ENCODE assay signal across 22 cellular contexts in genomic region chr2:119490653-119491195, GRCh38. TPM values are rescaled to one million over a fixed set of nuclear protein-coding genes. Genes with fewer than 3 reads are reported as not detected.
DNase-seq lines count a peak whose midpoint lies in the region; ATAC-seq and TF ChIP-seq lines count a peak whose summit lies in the region.
"Had no signal": no experiment of that assay in that cellular context is flagged by ENCODE, and none has a peak within 500 bp of the region (broad histone marks: within the 10 kb centered on the region; RNA-seq: fewer than 3 reads in every experiment).

No MANE protein-coding gene starts in this region.

- DNase-seq in Calu3: no peak
- DNase-seq in Panc1 (ENCODE audit: low read depth, low spot score): no peak
- peak; percentile 9 for DNase-seq in iPS-NIHi7 (ENCODE audit: extremely low spot score)
- peak; percentile 41 for DNase-seq in osteoblast (ENCODE audit: insufficient read length, low spot score, missing footprints)
- DNase-seq in NCI-H526 treated with DMSO at 0.1 percent for 48 hours (lab: John Stamatoyannopoulos, UW): no peak
- DNase-seq in NCI-H82 treated with DMSO at 0.1 percent for 48 hours (lab: John Stamatoyannopoulos, UW; ENCODE audit: unreplicated experiment): no peak
- DNase-seq in stimulated activated naive CD4-positive, alpha-beta T cell (lab: John Stamatoyannopoulos, UW): no peak
- DNase-seq: activated CD8-positive, alpha-beta memory T cell treated with anti-CD3 and anti-CD28 coated beads, Interleukin-2, amount 50 U/mL, for 48 hours; activated naive CD4-positive, alpha-beta T cell; esophagus squamous epithelium; glutamatergic neuron; immature natural killer cell; KG1; midbrain; NCI-H1048; NCI-H2081; NCI-H69; T-helper 9 cell had no signal

- H3K4me3 Mint-ChIP-seq in Calu3 (ENCODE audit: low read depth, unreplicated experiment): no peak overlapping the region
- H3K4me3 Mint-ChIP-seq: dendritic cell treated with granulocyte-macrophage colony-stimulating factor and Interleukin-4, amounts not matched to agents 40 ng/mL and 50 ng/mL, for 4 days; immature natural killer cell had no signal

- H3K36me3 Mint-ChIP-seq in Calu3 (ENCODE audit: insufficient read depth, unreplicated experiment): peaks cover 24% of the 10 kb centered on the region
- H3K36me3 Mint-ChIP-seq: immature natural killer cell had no signal

- no peaks in the 10 kb centered on the region for H4K20me1 ChIP-seq in osteoblast (ENCODE audit: insufficient read depth, low read length)

- H3K9me3 ChIP-seq in Panc1 (ENCODE audit: control insufficient read depth, insufficient read depth, low read depth, low read length) (no peaks in the 10 kb centered on the region), osteoblast (ENCODE audit: low read depth, low read length) (no peaks in the 10 kb centered on the region)
- H3K9me3 ChIP-seq: esophagus squamous epithelium, suprapubic skin had no signal

- no peak for TF ChIP-seq CTCF in Calu3 (IDR thresholded peaks at IDR 0.05; ENCODE audit: unreplicated experiment)
- no peak for TF ChIP-seq CTCF in Panc1 (IDR thresholded peaks at IDR 0.05)
- no peak for TF ChIP-seq CTCF in osteoblast (IDR thresholded peaks at IDR 0.05; ENCODE audit: extremely low read depth, low read depth, low read length)

- H3K4me1 ChIP-seq in Panc1 (ENCODE audit: control insufficient read depth, insufficient read depth, low read length) (peaks cover 12% of the 10 kb centered on the region), osteoblast (ENCODE audit: insufficient read depth, low read length) (peaks cover 13% of the 10 kb centered on the region)

- H3K27me3 Mint-ChIP-seq in Calu3 (ENCODE audit: unreplicated experiment): no peaks in the 10 kb centered on the region

- no peaks in the 10 kb centered on the region for H3K27me3 ChIP-seq in Panc1 (ENCODE audit: control insufficient read depth, insufficient read depth, low read length)
- H3K27me3 ChIP-seq in osteoblast (ENCODE audit: insufficient read depth, low read length): peaks cover 16% of the 10 kb centered on the region
- H3K27me3 ChIP-seq: suprapubic skin had no signal

- peak overlapping the region; percentile 21; the same call in 1 of the 2 replicates for H3K27ac ChIP-seq in Panc1 (ENCODE audit: low read length)
- no peak overlapping the region for H3K27ac ChIP-seq in osteoblast (ENCODE audit: low read depth, low read length)
- H3K27ac ChIP-seq: SK-N-MC had no signal

- H3K79me2 ChIP-seq in osteoblast (ENCODE audit: insufficient read depth, low read length): no peaks in the 10 kb centered on the region

- BruUV-seq in Calu3 (replicated peaks; lab: Mats Ljungman, UMichigan): no TSS peak
- no TSS peak for BruUV-seq in Panc1 (replicated peaks; lab: Mats Ljungman, UMichigan)

- H3K36me3 ChIP-seq in Panc1 (ENCODE audit: control insufficient read depth, insufficient read depth, low read length): no peaks in the 10 kb centered on the region
- no peaks in the 10 kb centered on the region for H3K36me3 ChIP-seq in osteoblast (ENCODE audit: insufficient read depth, low read length)
- H3K36me3 ChIP-seq: esophagus squamous epithelium, suprapubic skin had no signal

- in situ Hi-C loops in Panc1 (cut with HindIII; ENCODE audit: low pct_unique_long_range_greater_than_20kb, low sequenced_read_pairs): no loop called here

- no peak overlapping the region for H3K4me3 ChIP-seq in Panc1 (ENCODE audit: low read depth in 2 of 2, low read length in 2 of 2)
- no peak overlapping the region for H3K4me3 ChIP-seq in osteoblast (ENCODE audit: insufficient read depth, low read length)
- H3K4me3 ChIP-seq: esophagus squamous epithelium, SK-N-MC, suprapubic skin had no signal

- no peak overlapping the region for H2AFZ ChIP-seq in osteoblast (ENCODE audit: low read length)

- ATAC-seq in Panc1 (no peak), GM19324 (IDR thresholded peaks at IDR 0.05; ENCODE audit: low FRiP score, unreplicated experiment) (no peak)

- no peaks in the 10 kb centered on the region for H3K9me3 Mint-ChIP-seq in Calu3 (ENCODE audit: low read depth, unreplicated experiment)
- H3K9me3 Mint-ChIP-seq: dendritic cell treated with granulocyte-macrophage colony-stimulating factor and Interleukin-4, amounts not matched to agents 40 ng/mL and 50 ng/mL, for 4 days; immature natural killer cell had no signal

- no peak overlapping the region for H3K4me2 ChIP-seq in osteoblast (ENCODE audit: insufficient read depth, low read length)

- CTCF ChIA-PET in Calu3 (lab: Charles Lee): interaction anchor here (0.9 kb wide), 1 partner anchor 124 kb away, joined by 3 read pairs; the partner anchor contains the start of genes C2orf76 and DBI
- CTCF ChIA-PET in Panc1 (lab: Charles Lee): interaction anchor here (0.6 kb wide), 1 partner anchor 11 kb away, joined by 3 read pairs; no protein-coding TSS in a partner anchor

- H3K27ac Mint-ChIP-seq in Calu3 (ENCODE audit: unreplicated experiment): peak overlapping the region; percentile 91
- H3K27ac Mint-ChIP-seq: dendritic cell treated with granulocyte-macrophage colony-stimulating factor and Interleukin-4, amounts not matched to agents 40 ng/mL and 50 ng/mL, for 4 days; immature natural killer cell had no signal

- POLR2A ChIA-PET in Panc1 (lab: Charles Lee): no interaction called here

- intact Hi-C loops in Calu3 (cut with micrococcal nuclease; ENCODE audit: unreplicated experiment) (loop anchor here (5.0 kb wide), 1 partner anchor 157 kb away; no protein-coding TSS in a partner anchor), Panc1 (cut with micrococcal nuclease; ENCODE audit: unreplicated experiment) (no loop called here)

- peaks cover 72% of the 10 kb centered on the region for H3K4me1 Mint-ChIP-seq in Calu3 (ENCODE audit: low read depth, unreplicated experiment)
- H3K4me1 Mint-ChIP-seq: immature natural killer cell had no signal

RNA-seq across cellular contexts. Expression of gene SCTR, which starts 33.6 kb away (rescaled TPM):
- 0.56 and 0.85 TPM in 2 replicates for total RNA-seq in Calu3 (2022)
- not detected for total RNA-seq in Panc1 (2021; ENCODE audit: unreplicated experiment)
- polyA plus RNA-seq in Panc1 (2012; ENCODE audit: insufficient read length): not detected
- total RNA-seq in osteoblast: not detected in 2 replicates
- total RNA-seq: esophagus squamous epithelium, suprapubic skin had no signal
- polyA plus RNA-seq: immature natural killer cell had no signal

RNA-seq across cellular contexts. Expression of gene CFAP221, which starts 53.5 kb away (rescaled TPM):
- 9.5 and 10.0 TPM in 2 replicates for total RNA-seq in Calu3 (2022)
- not detected for total RNA-seq in Panc1 (2021; ENCODE audit: unreplicated experiment)
- not detected for polyA plus RNA-seq in Panc1 (2012; ENCODE audit: insufficient read length)
- 0.36 and 1.2 TPM in 2 replicates for total RNA-seq in osteoblast
- polyA plus RNA-seq: immature natural killer cell had no signal

RNA-seq across cellular contexts. Expression of gene TMEM37, which starts 59.1 kb away (rescaled TPM):
- total RNA-seq in Calu3 (2022): 0.61 and 0.76 TPM in 2 replicates
- 0.28 TPM for total RNA-seq in Panc1 (2021; ENCODE audit: unreplicated experiment)
- 0.38 TPM for polyA plus RNA-seq in Panc1 (2012; ENCODE audit: insufficient read length)
- 1.1 and 1.2 TPM in 2 replicates for total RNA-seq in osteoblast
- polyA plus RNA-seq: immature natural killer cell had no signal

Comparison
In these comparisons a context has a peak if more than half of its experiments do, and no peak if none do; other contexts are left out.
1. DNase-seq: peak in iPS-NIHi7 (single experiment) and osteoblast (single experiment); none in Calu3 (single experiment), Panc1 (single experiment), NCI-H526 treated with DMSO at 0.1 percent for 48 hours (single experiment), NCI-H82 treated with DMSO at 0.1 percent for 48 hours (single experiment) and stimulated activated naive CD4-positive, alpha-beta T cell (0 of 6).